1 cellular context compared by ENCODE assay signal in genomic region chr9:35490155-35490909, GRCh38.
TF ChIP-seq lines count a peak whose summit lies in the region.

No MANE protein-coding gene starts in this region.

TF ChIP-seq in HepG2, 621 proteins besides CTCF, POLR2A, EP300 and RAD21 (continued from another document):
- TF ChIP-seq ZBTB40 (IDR thresholded peaks at IDR 0.05) (no peak), ZBTB40 (CRISPR knock-in tag; IDR thresholded peaks at IDR 0.05) (0 out of 2 replicates have a peak, but pooled peaks have one; percentile 3), ZNF564 (CRISPR knock-in tag; IDR thresholded peaks at IDR 0.05) (peak; percentile 39; the same call in 1 of the 2 replicates), NFE2 (CRISPR knock-in tag; IDR thresholded peaks at IDR 0.05) (0 out of 2 replicates have a peak, but pooled peaks have one; percentile 19), ZNF563 (CRISPR knock-in tag; IDR thresholded peaks at IDR 0.05) (peak; percentile 9; the same call in 1 of the 2 replicates), HMGXB4 (CRISPR knock-in tag; IDR thresholded peaks at IDR 0.05; ENCODE audit: borderline replicate concordance in 1 of 2, low read depth in 1 of 2) (peak; percentile 13 to 83; a peak in 1 of 4 replicates), STAT5B (CRISPR knock-in tag; IDR thresholded peaks at IDR 0.05) (no peak), KDM5B (CRISPR knock-in tag; IDR thresholded peaks at IDR 0.05; ENCODE audit: borderline replicate concordance) (0 out of 2 replicates have a peak, but pooled peaks have one; percentile 13), ZNF83 (CRISPR knock-in tag; IDR thresholded peaks at IDR 0.05; ENCODE audit: borderline replicate concordance) (peak; percentile 74; the same call in 1 of the 2 replicates), ZMAT3 (CRISPR knock-in tag; conservative IDR thresholded peaks at IDR 0.05) (no peak), RXRA (CRISPR knock-in tag; IDR thresholded peaks at IDR 0.05) (peak; percentile 29; the same call in 1 of the 2 replicates), ZNF713 (CRISPR knock-in tag; IDR thresholded peaks at IDR 0.05) (peak; percentile 59; the same call in 1 of the 2 replicates), KAT7 (CRISPR knock-in tag; IDR thresholded peaks at IDR 0.05; ENCODE audit: borderline replicate concordance) (peak; percentile 52; the same call in 1 of the 2 replicates), NR2F2 (IDR thresholded peaks at IDR 0.05; ENCODE audit: borderline replicate concordance, low read depth) (no peak), ZNF142 (CRISPR knock-in tag; IDR thresholded peaks at IDR 0.05) (0 out of 2 replicates have a peak, but pooled peaks have one; percentile 1), NFKB2 (CRISPR knock-in tag; IDR thresholded peaks at IDR 0.05; ENCODE audit: borderline replicate concordance) (0 out of 2 replicates have a peak, but pooled peaks have one; percentile 34), ZFP41 (CRISPR knock-in tag; IDR thresholded peaks at IDR 0.05; ENCODE audit: borderline replicate concordance) (peak; percentile 73; the same call in 1 of the 2 replicates), HOXA9 (CRISPR knock-in tag; IDR thresholded peaks at IDR 0.05; ENCODE audit: borderline replicate concordance) (no peak), ZNF367 (CRISPR knock-in tag; IDR thresholded peaks at IDR 0.05; ENCODE audit: borderline replicate concordance) (0 out of 2 replicates have a peak, but pooled peaks have one; percentile 9), IRF2 (CRISPR knock-in tag; IDR thresholded peaks at IDR 0.05) (0 out of 2 replicates have a peak, but pooled peaks have one; percentile 30), ZNF260 (CRISPR knock-in tag; IDR thresholded peaks at IDR 0.05; ENCODE audit: borderline replicate concordance, low read depth) (0 out of 2 replicates have a peak, but pooled peaks have one; percentile 33), PHF21A (CRISPR knock-in tag; IDR thresholded peaks at IDR 0.05) (0 out of 2 replicates have a peak, but pooled peaks have one; percentile 2), ZNF672 (CRISPR knock-in tag; IDR thresholded peaks at IDR 0.05) (no peak), ZNF709 (CRISPR knock-in tag; IDR thresholded peaks at IDR 0.05) (0 out of 2 replicates have a peak, but pooled peaks have one; percentile 85), NR2F1 (CRISPR knock-in tag; IDR thresholded peaks at IDR 0.05) (no peak), HNRNPL (IDR thresholded peaks at IDR 0.05; ENCODE audit: low read depth, low read length) (peak; percentile 52; the same call in 1 of the 2 replicates), HNRNPLL (IDR thresholded peaks at IDR 0.05; ENCODE audit: low read depth, low read length, poor library complexity, severe bottlenecking) (peak; percentile 14), ZNF296 (CRISPR knock-in tag; conservative IDR thresholded peaks at IDR 0.05) (0 out of 2 replicates have a peak, but pooled peaks have one; percentile 11), ZNF101 (CRISPR knock-in tag; IDR thresholded peaks at IDR 0.05; ENCODE audit: borderline replicate concordance, low read depth) (0 out of 2 replicates have a peak, but pooled peaks have one; percentile 1), NONO (IDR thresholded peaks at IDR 0.05) (no peak), NONO (CRISPR knock-in tag; conservative IDR thresholded peaks at IDR 0.05) (peak; percentile 68)
